ENCODE assay signal across 14 cellular contexts in genomic region chr2:110979834-110980612, GRCh38.
DNase-seq lines count a peak whose midpoint lies in the region; ATAC-seq and TF ChIP-seq lines count a peak whose summit lies in the region.
"Had no signal": no experiment of that assay in that cellular context is flagged by ENCODE, and none has a peak within 500 bp of the region (broad histone marks: within the 10 kb centered on the region; RNA-seq: fewer than 3 reads in every experiment).

No MANE protein-coding gene starts in this region.

- intact Hi-C loops in esophagus muscularis mucosa (cut with DNase I), result no loop called here
- intact Hi-C loops in transverse colon (cut with DNase I; ENCODE audit: low total_unique reads), result no loop called here

- TF ChIP-seq EP300 in esophagus muscularis mucosa (IDR thresholded peaks at IDR 0.05) (no peak), transverse colon (IDR thresholded peaks at IDR 0.05; ENCODE audit: low read depth) (no peak)

- no peak for TF ChIP-seq CTCF in esophagus muscularis mucosa (IDR thresholded peaks at IDR 0.05)
- no peak for TF ChIP-seq CTCF in transverse colon (IDR thresholded peaks at IDR 0.05)

- in situ Hi-C loops in transverse colon (cut with MboI; ENCODE audit: low pct_ligation_motif_present in 1 of 4, low pct_unique_long_range_greater_than_20kb in 1 of 4, low sequenced_read_pairs in 3 of 4), result no loop called here

- H3K4me1 ChIP-seq in esophagus muscularis mucosa (peaks cover 0 to 3% (median 0%) of the 10 kb centered on the region in 4 donors), transverse colon (peaks cover 0 to 7% (median 0%) of the 10 kb centered on the region in 4 donors)

- H3K36me3 ChIP-seq in esophagus muscularis mucosa (no peaks in the 10 kb centered on the region), transverse colon (no peaks in the 10 kb centered on the region)

- H3K9me3 ChIP-seq in esophagus muscularis mucosa (no peaks in the 10 kb centered on the region), transverse colon (no peaks in the 10 kb centered on the region)
- H3K9me3 ChIP-seq: SK-N-SH had no signal

- TF ChIP-seq POLR2A in esophagus muscularis mucosa (IDR thresholded peaks at IDR 0.05; ENCODE audit: low read depth) (no peak), transverse colon (IDR thresholded peaks at IDR 0.05) (no peak)

- H3K4me3 ChIP-seq in esophagus muscularis mucosa (no peak overlapping the region), transverse colon (no peak overlapping the region)
- H3K4me3 ChIP-seq: PC-9 had no signal

- ATAC-seq in GM18873 (IDR thresholded peaks at IDR 0.05; ENCODE audit: low FRiP score, unreplicated experiment), result no peak
- ATAC-seq: activated CD4-positive, CD25-positive, alpha-beta regulatory T cell treated with anti-CD3 and anti-CD28 coated beads, Interleukin-2, amount 50 U/mL, for 24 hours had no signal

- no peaks in the 10 kb centered on the region for H3K27me3 ChIP-seq in esophagus muscularis mucosa
- H3K27me3 ChIP-seq in transverse colon, result no peaks in the 10 kb centered on the region

- H3K27ac ChIP-seq in esophagus muscularis mucosa (replicated peaks in 1 of 4) (no peak overlapping the region), transverse colon (no peak overlapping the region)
- H3K27ac ChIP-seq: PC-9 had no signal

- DNase-seq in DMS79 (lab: John Stamatoyannopoulos, UW) (peak; percentile 48), M059J (ENCODE audit: low read depth) (peak; percentile 18), NCI-H345 (lab: John Stamatoyannopoulos, UW) (peak; percentile 89), esophagus muscularis mucosa (ENCODE audit: extremely low spot score) (peak; percentile 91), DMS153 treated with DMSO at 0.1 percent for 48 hours (lab: John Stamatoyannopoulos, UW; ENCODE audit: unreplicated experiment) (no peak), transverse colon (no peak)
- DNase-seq: CD8-positive, alpha-beta memory T cell; HFFc6; NCI-H2227 treated with DMSO at 0.1 percent for 48 hours; occipital lobe; SK-N-SH had no signal

- 87% methylated on average over 8 of the region's 8 CpGs for WGBS in esophagus muscularis mucosa
- 81 to 100% methylated on average over 3 to 8 of the region's 8 CpGs for WGBS in transverse colon (ENCODE audit: low coverage in 1 of 2), 2 donors

Comparison
In these comparisons a context has a peak if more than half of its experiments do, and no peak if none do; other contexts are left out.
1. DNase-seq: peak in DMS79 (single experiment), M059J (single experiment), NCI-H345 (single experiment) and esophagus muscularis mucosa (single experiment); none in DMS153 treated with DMSO at 0.1 percent for 48 hours (single experiment) and transverse colon (single experiment).